In the genomic region with DNA sequence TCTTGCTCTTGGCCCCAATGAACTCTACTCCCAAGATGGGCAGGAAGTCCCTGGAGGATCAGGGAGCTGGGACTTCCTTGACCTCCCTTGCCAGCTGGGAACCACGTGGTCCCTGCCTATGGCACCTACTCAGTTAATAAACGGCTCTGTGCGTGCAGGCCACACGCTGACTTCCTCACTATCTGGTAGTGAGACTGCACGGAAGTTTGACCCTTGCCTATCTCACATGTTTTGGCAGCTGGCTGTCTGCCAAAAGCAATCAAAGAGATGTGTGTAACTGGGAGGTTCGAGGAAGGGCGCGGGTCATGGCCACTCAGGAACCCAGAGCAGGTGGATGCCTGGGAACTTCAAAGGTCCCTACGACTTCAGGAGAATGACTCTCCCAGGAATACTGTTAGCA, we compare ENCODE assay signal across 11 cellular contexts. TPM values are rescaled to one million over a fixed set of nuclear protein-coding genes. Genes with fewer than 3 reads are reported as not detected.
DNase-seq lines count a peak whose midpoint lies in the region; FAIRE-seq and TF ChIP-seq lines count a peak whose summit lies in the region.
"Had no signal": no experiment of that assay in that cellular context is flagged by ENCODE, and none has a peak within 500 bp of the region (broad histone marks: within the 10 kb centered on the region; RNA-seq: fewer than 3 reads in every experiment).

No MANE protein-coding gene starts in this region.

- H3K4me3 ChIP-seq in H1 (ENCODE audit: extremely low read depth in 1 of 4, insufficient read depth in 2 of 4, low read depth in 3 of 4, low read length in 4 of 4) (no peak overlapping the region), muscle layer of colon (ENCODE audit: low read depth in 1 of 2, low read length in 2 of 2) (no peak overlapping the region)
- no peak overlapping the region for H3K4me3 ChIP-seq in effector memory CD4-positive, alpha-beta T cell (ENCODE audit: insufficient read depth, low read depth, low read length, poor library complexity, severe bottlenecking)
- H3K4me3 ChIP-seq: esophagus squamous epithelium had no signal

- no peak overlapping the region for H2BK12ac ChIP-seq in H1 (ENCODE audit: low read depth, low read length)

- H3K23me2 ChIP-seq in H1 (ENCODE audit: low read depth, low read length): no peaks in the 10 kb centered on the region

- TF ChIP-seq EP300 in H1 (IDR thresholded peaks at IDR 0.05; ENCODE audit: borderline replicate concordance in 1 of 2, low read depth in 2 of 2, low read length in 2 of 2): no peak

- no peaks in the 10 kb centered on the region for H3K4me1 ChIP-seq in H1 (replicated peaks in 1 of 4; ENCODE audit: control insufficient read depth in 3 of 4, insufficient read depth in 4 of 4, low read length in 3 of 4)
- H3K4me1 ChIP-seq in muscle layer of colon (ENCODE audit: insufficient read depth, low read length): peaks cover 9% of the 10 kb centered on the region
- no peaks in the 10 kb centered on the region for H3K4me1 ChIP-seq in effector memory CD4-positive, alpha-beta T cell (ENCODE audit: control insufficient read depth, insufficient read depth, low read length, poor library complexity, severe bottlenecking)

- 96% methylated on average over 9 of the region's 9 CpGs; no CpG with 5 or more reads in 1 of the 2 experiments for WGBS in H1 (ENCODE audit: extremely low coverage in 1 of 2, insufficient coverage in 1 of 2, insufficient read length in 1 of 2, insufficient replicate concordance in 2 of 2, low coverage in 1 of 2, low lambda C conversion rate in 2 of 2, missing lambda C conversion rate in 1 of 2), 2 experiments

- no peak overlapping the region for H3K14ac ChIP-seq in H1 (ENCODE audit: insufficient read length)

- no peak overlapping the region for H3K4ac ChIP-seq in H1 (replicated peaks; ENCODE audit: insufficient read length, low read depth, low read length)

- POLR2A ChIA-PET in H1 (lab: Charles Lee; ENCODE audit: partially characterized antibody): interaction anchor here (0.9 kb wide), 2 partner anchors 34 to 72 kb away, joined by 3 to 4 read pairs; no protein-coding TSS in a partner anchor

- peak; percentile 91 for DNase-seq in COLO668 (lab: John Stamatoyannopoulos, UW; ENCODE audit: unreplicated experiment)
- peak; percentile 37 for DNase-seq in NCI-H146 treated with DMSO at 0.1 percent for 48 hours (lab: John Stamatoyannopoulos, UW; ENCODE audit: unreplicated experiment)
- DNase-seq in H1 (ENCODE audit: low read depth in 1 of 2, low spot score in 2 of 2): no peak
- no peak for DNase-seq in germinal center (ENCODE audit: low spot score)
- DNase-seq in effector memory CD4-positive, alpha-beta T cell: no peak
- no peak for DNase-seq in activated CD4-positive, alpha-beta T cell treated with anti-CD3 and anti-CD28 coated beads for 1 hour
- no peak for DNase-seq in posterior cingulate gyrus
- DNase-seq: activated gamma-delta T cell treated with Interleukin-2 at 50 U/mL for 16 hours, esophagus squamous epithelium had no signal

- no peak for TF ChIP-seq CTCF in H1 (IDR thresholded peaks at IDR 0.05; ENCODE audit: control extremely low read depth in 1 of 3, insufficient read depth in 1 of 3, low read depth in 1 of 3, low read length in 3 of 3)

- H2BK5ac ChIP-seq in H1 (ENCODE audit: low read depth, low read length): peak overlapping the region; percentile 35; the same call in 1 of the 2 replicates

- H3K23ac ChIP-seq in H1 (ENCODE audit: insufficient read length): no peak overlapping the region

- no peak for TF ChIP-seq RAD21 in H1 (IDR thresholded peaks at IDR 0.05 in 1 of 2, conservative IDR thresholded peaks at IDR 0.05 in 1 of 2; ENCODE audit: low read depth in 2 of 2, low read length in 2 of 2)

- intact Hi-C loops in posterior cingulate gyrus (cut with DNase I): no loop called here

- CTCF ChIA-PET in H1 (lab: Charles Lee; ENCODE audit: partially characterized antibody): interaction anchor here (0.8 to 2.4 kb wide), 6 partner anchors 10 to 422 kb away, joined by 3 to 11 read pairs (median 4); no protein-coding TSS in a partner anchor

- no peak for TF ChIP-seq POLR2A in H1 (IDR thresholded peaks at IDR 0.05; ENCODE audit: control extremely low read depth in 1 of 2, low read depth in 2 of 2, low read length in 2 of 2)

- H2BK15ac ChIP-seq in H1 (ENCODE audit: low read length): no peak overlapping the region

- no peak overlapping the region for H2BK120ac ChIP-seq in H1 (replicated peaks; ENCODE audit: low read depth, low read length)

- H3K18ac ChIP-seq in H1 (ENCODE audit: extremely low read depth, low read length): no peak overlapping the region

- no peak overlapping the region for H2AK5ac ChIP-seq in H1 (ENCODE audit: low read depth, low read length)

- H3K9ac ChIP-seq in H1 (replicated peaks in 1 of 4; ENCODE audit: extremely low read depth in 1 of 4, low read depth in 3 of 4, low read length in 3 of 4) (no peak overlapping the region; a peak in 1 of 7 replicates), muscle layer of colon (ENCODE audit: low read length) (no peak overlapping the region)

- peaks cover 5 to 14% of the 10 kb centered on the region in 2 experiments for H4K20me1 ChIP-seq in H1 (replicated peaks in 1 of 2; ENCODE audit: control insufficient read depth in 1 of 2, insufficient read depth in 2 of 2, low read length in 2 of 2)

- H2BK20ac ChIP-seq in H1 (ENCODE audit: low read length): no peak overlapping the region

- H3K27ac ChIP-seq in H1 (ENCODE audit: low read depth, low read length) (no peak overlapping the region), muscle layer of colon (ENCODE audit: low read depth, low read length) (peak overlapping the region; percentile 2)
- H3K27ac ChIP-seq in effector memory CD4-positive, alpha-beta T cell (ENCODE audit: insufficient read depth, low read length, poor library complexity, severe bottlenecking): no peak overlapping the region
- H3K27ac ChIP-seq: esophagus squamous epithelium had no signal

- H3K79me2 ChIP-seq in H1 (ENCODE audit: control insufficient read depth in 1 of 2, insufficient read depth in 2 of 2, low read length in 2 of 2): no peaks in the 10 kb centered on the region

- no peak overlapping the region for H4K5ac ChIP-seq in H1 (ENCODE audit: insufficient read length, low read depth, low read length)

- no peaks in the 10 kb centered on the region for H3K9me3 ChIP-seq in H1 (ENCODE audit: insufficient read depth in 2 of 2, low read depth in 1 of 2, low read length in 1 of 2)
- no peaks in the 10 kb centered on the region for H3K9me3 ChIP-seq in muscle layer of colon (ENCODE audit: low read length)
- no peaks in the 10 kb centered on the region for H3K9me3 ChIP-seq in effector memory CD4-positive, alpha-beta T cell (ENCODE audit: control insufficient read depth, low read length)
- H3K9me3 ChIP-seq: esophagus squamous epithelium had no signal

- H4K8ac ChIP-seq in H1 (ENCODE audit: extremely low read depth, insufficient read depth, low read length): no peak overlapping the region

- H3K4me2 ChIP-seq in H1 (ENCODE audit: insufficient read depth in 1 of 2, low read depth in 2 of 2, low read length in 2 of 2): no peak overlapping the region

- H3K27me3 ChIP-seq in H1 (replicated peaks in 1 of 4; ENCODE audit: control insufficient read depth in 3 of 4, extremely low read depth in 1 of 4, insufficient read depth in 3 of 4, low read length in 3 of 4) (no peaks in the 10 kb centered on the region), muscle layer of colon (ENCODE audit: control insufficient read depth in 1 of 2, insufficient read depth in 2 of 2, low read length in 2 of 2) (no peaks in the 10 kb centered on the region)
- H3K27me3 ChIP-seq in effector memory CD4-positive, alpha-beta T cell (replicated peaks; ENCODE audit: control insufficient read depth, insufficient read depth, low read length, poor library complexity, severe bottlenecking): no peaks in the 10 kb centered on the region
- H3K27me3 ChIP-seq: esophagus squamous epithelium had no signal

- H4K91ac ChIP-seq in H1 (replicated peaks; ENCODE audit: insufficient read length, low read length): no peak overlapping the region

- no peak overlapping the region for H2AFZ ChIP-seq in H1 (ENCODE audit: low read length)

- no peak overlapping the region for H3K56ac ChIP-seq in H1 (replicated peaks; ENCODE audit: insufficient read length, low read depth, low read length)

- H3K79me1 ChIP-seq in H1 (ENCODE audit: low read depth, low read length): peaks cover 3% of the 10 kb centered on the region

- H3K36me3 ChIP-seq in H1 (ENCODE audit: control insufficient read depth in 2 of 4, insufficient read depth in 4 of 4, low read length in 3 of 4) (peaks cover 17 to 49% (median 32%) of the 10 kb centered on the region in 4 experiments), muscle layer of colon (ENCODE audit: insufficient read depth, low read length) (peaks cover 95% of the 10 kb centered on the region)
- H3K36me3 ChIP-seq in effector memory CD4-positive, alpha-beta T cell (ENCODE audit: control insufficient read depth, insufficient read depth, low read length): peaks cover 86% of the 10 kb centered on the region

- no peak for FAIRE-seq in H1 (lab: Jason Lieb, UNC)

TF ChIP-seq in H1, 55 proteins besides CTCF, POLR2A, EP300 and RAD21:
- TF ChIP-seq GTF2F1 (IDR thresholded peaks at IDR 0.05; ENCODE audit: borderline replicate concordance, low read depth, low read length) (no peak), TAF7 (optimal IDR thresholded peaks at IDR 0.05; ENCODE audit: borderline replicate concordance, low read depth, low read length) (no peak), KDM4A (IDR thresholded peaks at IDR 0.05; ENCODE audit: low read depth, low read length, severe bottlenecking) (no peak)
TF ChIP-seq in H1: peak in this region for 0.

RNA-seq across cellular contexts. Expression of gene RFLNA, which starts 57.9 kb away (rescaled TPM):
- total RNA-seq in H1 (2021; fragmentation: NEBNext Ultra II Directional; extraction: Animal tissue kit (Norgen Biotek cat#: 25700)): 6.4 and 8.1 TPM in 2 replicates
- polyA plus RNA-seq in H1 (2011; rRNA removed): 6.6 and 9.3 TPM in 2 replicates
- 6.2 TPM for polyA plus RNA-seq in H1 (2011; cell fraction: cytosol; rRNA removed)
- 12.7 TPM for polyA plus RNA-seq in H1 (2011; cell fraction: nucleus; rRNA removed)
- 4.3 to 7.5 TPM (median 7.1 TPM) in 4 replicates for polyA plus RNA-seq in H1 (2012, experiment 1 of 2)
- polyA plus RNA-seq in H1 (2012, experiment 2 of 2): 5.4 TPM
- polyA plus RNA-seq in H1 (2013, experiment 1 of 2): 3.6 TPM
- 2.4 TPM for polyA plus RNA-seq in H1 (2013, experiment 2 of 2)
- polyA minus RNA-seq in H1 (2011; rRNA and poly(A)+ RNA removed): 4.4 and 6.3 TPM in 2 replicates
- 5.9 TPM for polyA minus RNA-seq in H1 (2011; cell fraction: cytosol; rRNA and poly(A)+ RNA removed)
- polyA minus RNA-seq in H1 (2011; cell fraction: nucleus; rRNA and poly(A)+ RNA removed): 8.8 TPM
- total RNA-seq: T-helper 2 cell treated with Interferon-gamma antibody and Interleukin-4, amounts not matched to agents 100 ng/mL and 5 ng/mL, for 36 hours had no signal

Comparison
In these comparisons a context has a peak if more than half of its experiments do, and no peak if none do; other contexts are left out.
1. DNase-seq: peak in COLO668 (single experiment) and NCI-H146 treated with DMSO at 0.1 percent for 48 hours (single experiment); none in H1 (0 of 2), germinal center (single experiment), effector memory CD4-positive, alpha-beta T cell (0 of 3), activated CD4-positive, alpha-beta T cell treated with anti-CD3 and anti-CD28 coated beads for 1 hour (single experiment) and posterior cingulate gyrus (0 of 10).